11 cellular contexts compared by ENCODE assay signal in the genomic region with DNA sequence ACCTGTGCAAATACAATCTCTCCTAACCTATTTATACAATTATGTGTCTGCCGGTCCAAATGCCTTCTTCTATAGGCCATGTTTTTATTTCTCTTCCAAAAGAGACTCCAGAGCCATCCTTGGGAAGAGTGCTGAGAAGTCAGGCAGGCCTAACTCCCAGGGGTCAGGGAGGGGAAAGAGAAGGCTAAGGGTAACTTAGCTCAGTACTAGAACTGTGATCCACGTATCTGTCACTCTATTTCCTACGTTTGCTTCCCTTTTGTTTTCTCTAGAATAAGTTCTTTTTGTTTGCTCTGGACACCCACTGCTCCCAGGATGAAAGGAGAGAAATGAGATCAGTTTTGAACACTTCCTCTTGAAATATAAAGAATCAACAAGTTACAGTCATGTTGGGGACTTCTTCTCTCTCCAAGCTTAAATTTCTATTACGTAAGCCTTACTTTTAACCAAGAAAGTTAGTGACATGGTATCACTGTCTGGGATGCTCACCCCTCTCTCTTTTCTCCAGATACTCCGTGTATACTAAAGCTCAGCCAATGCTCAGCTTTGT.
DNase-seq lines count a peak whose midpoint lies in the region; ATAC-seq and TF ChIP-seq lines count a peak whose summit lies in the region.
"Had no signal": no experiment of that assay in that cellular context is flagged by ENCODE, and none has a peak within 500 bp of the region (broad histone marks: within the 10 kb centered on the region; RNA-seq: fewer than 3 reads in every experiment).

No MANE protein-coding gene starts in this region.

- ATAC-seq in activated CD4-positive, alpha-beta T cell treated with anti-CD3 and anti-CD28 coated beads for 36 hours = no peak
- ATAC-seq in IMR-90 (ENCODE audit: low read depth) = no peak
- no peak for ATAC-seq in GM19452 (IDR thresholded peaks at IDR 0.05; ENCODE audit: unreplicated experiment)
- ATAC-seq: A549 had no signal

- H2BK15ac ChIP-seq in IMR-90 (ENCODE audit: low read depth, low read length) = no peak overlapping the region; the same call in 2 of the 3 replicates

- TF ChIP-seq POLR2A in IMR-90 (IDR thresholded peaks at IDR 0.05; ENCODE audit: low read depth, low read length) (no peak), sigmoid colon (IDR thresholded peaks at IDR 0.05) (no peak), thyroid gland (IDR thresholded peaks at IDR 0.05) (no peak)

- H4K5ac ChIP-seq in IMR-90 (ENCODE audit: low read depth, low read length) = no peak overlapping the region

- TF ChIP-seq EP300 in sigmoid colon (IDR thresholded peaks at IDR 0.05) = no peak

- no peak overlapping the region for H3K4me2 ChIP-seq in IMR-90 (ENCODE audit: low read depth, low read length)
- H3K4me2 ChIP-seq: A549 had no signal

- H3K27ac Mint-ChIP-seq in activated CD4-positive, alpha-beta T cell treated with anti-CD3 and anti-CD28 coated beads for 36 hours = peak overlapping the region; percentile 98
- peak overlapping the region; percentile 99 for H3K27ac Mint-ChIP-seq in activated naive CD8-positive, alpha-beta T cell treated with anti-CD3 and anti-CD28 coated beads for 36 hours

- peaks cover 97% of the 10 kb centered on the region for H3K36me3 Mint-ChIP-seq in activated CD4-positive, alpha-beta T cell treated with anti-CD3 and anti-CD28 coated beads for 36 hours (ENCODE audit: low read depth)
- H3K36me3 Mint-ChIP-seq in activated naive CD8-positive, alpha-beta T cell treated with anti-CD3 and anti-CD28 coated beads for 36 hours = peaks cover 92% of the 10 kb centered on the region

- CTCF ChIA-PET in activated CD4-positive, alpha-beta T cell treated with anti-CD3 and anti-CD28 coated beads for 36 hours (lab: Charles Lee) = interaction anchor here (0.9 to 4.7 kb wide), 12 partner anchors 9 to 590 kb away, joined by 3 to 18 read pairs (median 4); no protein-coding TSS in a partner anchor
- CTCF ChIA-PET in IMR-90 (lab: Yijun Ruan, JAX) = interaction anchor here (0.7 to 1.6 kb wide), 3 partner anchors 12 to 224 kb away, joined by 3 to 4 read pairs (median 3); no protein-coding TSS in a partner anchor

- BruUV-seq in IMR-90 (replicated peaks; lab: Mats Ljungman, UMichigan) = no TSS peak

- no peaks in the 10 kb centered on the region for H3K9me3 Mint-ChIP-seq in activated CD4-positive, alpha-beta T cell treated with anti-CD3 and anti-CD28 coated beads for 36 hours (ENCODE audit: low read depth)
- no peaks in the 10 kb centered on the region for H3K9me3 Mint-ChIP-seq in activated naive CD8-positive, alpha-beta T cell treated with anti-CD3 and anti-CD28 coated beads for 36 hours

- no peak overlapping the region for H3K23ac ChIP-seq in IMR-90 (ENCODE audit: low read depth, low read length)

- H4K20me1 ChIP-seq in IMR-90 (ENCODE audit: insufficient read depth, low read length) = no peaks in the 10 kb centered on the region

- peak overlapping the region; percentile 84 for H3K4me3 Mint-ChIP-seq in activated CD4-positive, alpha-beta T cell treated with anti-CD3 and anti-CD28 coated beads for 36 hours
- peak overlapping the region; percentile 87 for H3K4me3 Mint-ChIP-seq in activated naive CD8-positive, alpha-beta T cell treated with anti-CD3 and anti-CD28 coated beads for 36 hours

- in situ Hi-C loops in IMR-90 (cut with MboI; ENCODE audit: low sequenced_read_pairs) = no loop called here

- H3K9ac ChIP-seq in IMR-90 (ENCODE audit: low read depth, low read length) = no peak overlapping the region

- no peak overlapping the region for H3K4ac ChIP-seq in IMR-90 (ENCODE audit: low read depth, low read length)

- H3K9me3 ChIP-seq in IMR-90 (ENCODE audit: control insufficient read depth, insufficient read depth, low read length) = no peaks in the 10 kb centered on the region
- H3K9me3 ChIP-seq in sigmoid colon = no peaks in the 10 kb centered on the region
- no peaks in the 10 kb centered on the region for H3K9me3 ChIP-seq in thyroid gland
- H3K9me3 ChIP-seq: A549 had no signal

- DNase-seq in activated CD4-positive, alpha-beta T cell treated with anti-CD3 and anti-CD28 coated beads for 36 hours = no peak
- no peak for DNase-seq in activated CD4-positive, alpha-beta T cell treated with anti-CD3 and anti-CD28 coated beads for 4 hours
- DNase-seq in IMR-90 (no peak), sigmoid colon (no peak), thyroid gland (no peak), cardiac septum (ENCODE audit: low spot score) (no peak)
- no peak for DNase-seq in activated naive CD8-positive, alpha-beta T cell treated with anti-CD3 and anti-CD28 coated beads for 36 hours
- DNase-seq: NCI-H1436 treated with DMSO at 0.1 percent for 48 hours, OCI-M1 had no signal

- H3K56ac ChIP-seq in IMR-90 (ENCODE audit: extremely low read depth, insufficient read depth, low read length) = no peak overlapping the region

- peak overlapping the region; percentile 30; the same call in 1 of the 2 replicates for H2BK120ac ChIP-seq in IMR-90 (ENCODE audit: low read depth, low read length)

- TF ChIP-seq RAD21 in IMR-90 (IDR thresholded peaks at IDR 0.05; ENCODE audit: low read length) = no peak

- H2BK20ac ChIP-seq in IMR-90 (ENCODE audit: low read depth, low read length) = no peak overlapping the region; the same call in 1 of the 2 replicates

- H3K4me1 ChIP-seq in IMR-90 (ENCODE audit: control insufficient read depth, insufficient read depth, low read length) (peaks cover 4% of the 10 kb centered on the region), sigmoid colon (peaks cover 0 to 62% (median 55%) of the 10 kb centered on the region in 4 donors), thyroid gland (peaks cover 0 to 9% of the 10 kb centered on the region in 2 donors)
- H3K4me1 ChIP-seq: A549 had no signal

- H2AFZ ChIP-seq in IMR-90 (replicated peaks; ENCODE audit: low read length, poor library complexity) = no peak overlapping the region

- POLR2A ChIA-PET in activated CD4-positive, alpha-beta T cell treated with anti-CD3 and anti-CD28 coated beads for 36 hours (lab: Charles Lee) = interaction anchor here (0.6 to 2.4 kb wide), 11 partner anchors 8 to 346 kb away, joined by 3 to 13 read pairs (median 4); no protein-coding TSS in a partner anchor
- POLR2A ChIA-PET in IMR-90 (lab: Charles Lee; ENCODE audit: unreplicated experiment) = no interaction called here

- H3K14ac ChIP-seq in IMR-90 (replicated peaks; ENCODE audit: low read depth, low read length) = peak overlapping the region; percentile 19; the same call in 1 of the 2 replicates

- H3K27me3 ChIP-seq in IMR-90 (ENCODE audit: control insufficient read depth, insufficient read depth, low read length) = peaks cover 7% of the 10 kb centered on the region
- H3K27me3 ChIP-seq in sigmoid colon = no peaks in the 10 kb centered on the region
- H3K27me3 ChIP-seq in thyroid gland = no peaks in the 10 kb centered on the region

- H3K79me1 ChIP-seq in IMR-90 (ENCODE audit: low read depth in 1 of 2, low read length in 2 of 2) = no peaks in the 10 kb centered on the region

- no peaks in the 10 kb centered on the region for H3K36me3 ChIP-seq in IMR-90 (ENCODE audit: control insufficient read depth, insufficient read depth, low read length)
- H3K36me3 ChIP-seq in sigmoid colon = no peaks in the 10 kb centered on the region
- H3K36me3 ChIP-seq in thyroid gland = no peaks in the 10 kb centered on the region

- no peak overlapping the region for H2AK9ac ChIP-seq in IMR-90 (replicated peaks; ENCODE audit: low read depth, low read length, poor library complexity)

- H3K27me3 Mint-ChIP-seq in activated CD4-positive, alpha-beta T cell treated with anti-CD3 and anti-CD28 coated beads for 36 hours = no peaks in the 10 kb centered on the region
- H3K27me3 Mint-ChIP-seq in activated naive CD8-positive, alpha-beta T cell treated with anti-CD3 and anti-CD28 coated beads for 36 hours = no peaks in the 10 kb centered on the region

- no peak overlapping the region for H4K91ac ChIP-seq in IMR-90 (ENCODE audit: insufficient read depth, low read depth, low read length)

- peaks cover 46% of the 10 kb centered on the region for H3K4me1 Mint-ChIP-seq in activated CD4-positive, alpha-beta T cell treated with anti-CD3 and anti-CD28 coated beads for 36 hours
- H3K4me1 Mint-ChIP-seq in activated naive CD8-positive, alpha-beta T cell treated with anti-CD3 and anti-CD28 coated beads for 36 hours = peaks cover 57% of the 10 kb centered on the region

- no peak overlapping the region for H2AK5ac ChIP-seq in IMR-90 (ENCODE audit: low read depth, low read length)

- H4K8ac ChIP-seq in IMR-90 (ENCODE audit: low read depth in 2 of 2, low read length in 2 of 2) = no peak overlapping the region

- H3K9me1 ChIP-seq in IMR-90 (ENCODE audit: insufficient read depth, low read length) = no peaks in the 10 kb centered on the region

- no peak overlapping the region for H3K27ac ChIP-seq in IMR-90 (ENCODE audit: insufficient read depth, low read length)
- H3K27ac ChIP-seq in sigmoid colon = peak overlapping the region in 3 of 4 donors; percentile 12 to 77 (median 54)
- no peak overlapping the region for H3K27ac ChIP-seq in thyroid gland
- H3K27ac ChIP-seq: A549 had no signal

- intact Hi-C loops in activated CD4-positive, alpha-beta T cell treated with anti-CD3 and anti-CD28 coated beads for 36 hours (cut with DNase I, micrococcal nuclease) = loop anchor here (5.0 to 10.0 kb wide), 8 partner anchors 283 to 663 kb away; no protein-coding TSS in a partner anchor
- intact Hi-C loops in IMR-90 (cut with micrococcal nuclease) = no loop called here
- intact Hi-C loops in sigmoid colon (cut with DNase I) = no loop called here
- intact Hi-C loops in thyroid gland (cut with DNase I) = no loop called here
- intact Hi-C loops in cardiac septum (cut with DNase I) = loop anchor here (5.0 kb wide), 1 partner anchor 37 kb away; no protein-coding TSS in a partner anchor

- no peak overlapping the region for H2BK5ac ChIP-seq in IMR-90 (ENCODE audit: low read depth, low read length, poor library complexity, severe bottlenecking)

- H3K4me3 ChIP-seq in IMR-90 (ENCODE audit: insufficient read depth, low read depth, low read length) (no peak overlapping the region), sigmoid colon (no peak overlapping the region), thyroid gland (replicated peaks in 1 of 3) (no peak overlapping the region)
- H3K4me3 ChIP-seq: A549 had no signal

- no peak for TF ChIP-seq CTCF in IMR-90 (conservative IDR thresholded peaks at IDR 0.05; ENCODE audit: low read depth, low read length)
- no peak for TF ChIP-seq CTCF in sigmoid colon (IDR thresholded peaks at IDR 0.05)
- TF ChIP-seq CTCF in thyroid gland (IDR thresholded peaks at IDR 0.05) = no peak

- peak overlapping the region; percentile 23; the same call in 1 of the 2 replicates for H3K18ac ChIP-seq in IMR-90 (ENCODE audit: low read depth, low read length)

- dilution Hi-C loops in IMR-90 (cut with HindIII; ENCODE audit: low sequenced_read_pairs, unreplicated experiment) = no loop called here

- WGBS in IMR-90 (ENCODE audit: extremely low coverage in 2 of 2, insufficient read length in 1 of 2), 2 experiments = no CpG with 5 or more reads among the region's 5 CpGs
- WGBS in sigmoid colon, 2 donors = 25 to 47% methylated on average over 5 of the region's 5 CpGs
- 56 to 57% methylated on average over 5 of the region's 5 CpGs for WGBS in thyroid gland, 2 donors

TF ChIP-seq in IMR-90, 13 proteins besides CTCF, POLR2A, EP300 and RAD21 (continues in another document):
- no peak for TF ChIP-seq MXI1 (IDR thresholded peaks at IDR 0.05; ENCODE audit: borderline replicate concordance, low read depth, low read length)

Comparison
In these comparisons a context has a peak if more than half of its experiments do, and no peak if none do; other contexts are left out.
1. H3K27ac ChIP-seq: peak in sigmoid colon (3 of 4); none in IMR-90 (single experiment) and thyroid gland (0 of 3).
2. intact Hi-C loops: an anchor here in activated CD4-positive, alpha-beta T cell treated with anti-CD3 and anti-CD28 coated beads for 36 hours (5.0 to 10.0 kb wide) and cardiac septum (5.0 kb wide); none called in IMR-90, sigmoid colon and thyroid gland.